Comparison of ENCODE assay signal across 10 cellular contexts in genomic region chr12:53063708-53064612, GRCh38. TPM values are rescaled to one million over a fixed set of nuclear protein-coding genes. Genes with fewer than 3 reads are reported as not detected.
A peak's percentile ranks its signal among the peaks of the same experiment; 100 is the strongest.
DNase-seq lines count a peak whose midpoint lies in the region; ATAC-seq and TF ChIP-seq lines count a peak whose summit lies in the region.
"Had no signal": no experiment of that assay in that cellular context is flagged by ENCODE, and none has a peak within 500 bp of the region (broad histone marks: within the 10 kb centered on the region; RNA-seq: fewer than 3 reads in every experiment).

No MANE protein-coding gene starts in this region.

- intact Hi-C loops in ascending aorta (cut with DNase I) (loop anchor here (2.0 kb wide), 1 partner anchor 133 kb away; no protein-coding TSS in a partner anchor), right cardiac atrium (cut with DNase I) (loop anchor here in 3 of 4 donors (2.0 to 10.0 kb wide), 2 partner anchors 35 to 131 kb away; no protein-coding TSS in a partner anchor)

- H3K4me3 Mint-ChIP-seq in HFFc6 = no peak overlapping the region

- 47% methylated on average over 13 of the region's 13 CpGs for WGBS in right cardiac atrium

- no peaks in the 10 kb centered on the region for H3K9me3 ChIP-seq in ascending aorta
- no peaks in the 10 kb centered on the region for H3K9me3 ChIP-seq in right cardiac atrium (ENCODE audit: control insufficient read depth, low read length)
- H3K9me3 ChIP-seq in stomach smooth muscle (ENCODE audit: control insufficient read depth in 2 of 2, low read length in 2 of 2) = no peaks in the 10 kb centered on the region

- H3K27ac ChIP-seq in ascending aorta (peak overlapping the region; percentile 83 to 95), right cardiac atrium (ENCODE audit: low read length) (peak overlapping the region; percentile 68), stomach smooth muscle (ENCODE audit: low read length) (peak overlapping the region; percentile 24)
- H3K27ac ChIP-seq: foreskin keratinocyte had no signal

- DNase-seq in HFFc6 = no peak
- peak; percentile 73 to 93 for DNase-seq in ascending aorta (ENCODE audit: low spot score in 2 of 2)
- DNase-seq in right cardiac atrium = peak; percentile 74 to 86 (median 82)
- no peak for DNase-seq in SKM-1 (lab: John Stamatoyannopoulos, UW; ENCODE audit: unreplicated experiment)
- DNase-seq: foreskin keratinocyte; stimulated activated CD8-positive, alpha-beta memory T cell treated with anti-CD3 and anti-CD28 coated beads, Interleukin-4, amount 100 ng/mL, for 48 hours had no signal

- TF ChIP-seq CTCF in HFFc6 (IDR thresholded peaks at IDR 0.05) = peak; percentile 31; the same call in 1 of the 2 replicates
- TF ChIP-seq CTCF in ascending aorta (IDR thresholded peaks at IDR 0.05) = peak in 1 of 3 experiments; percentile 27

- no peak overlapping the region for H3K9ac ChIP-seq in stomach smooth muscle (ENCODE audit: low read length in 2 of 2)

- peaks cover 61% of the 10 kb centered on the region for H3K4me1 Mint-ChIP-seq in HFFc6 (ENCODE audit: low read depth)

- no peaks in the 10 kb centered on the region; the same call in 1 of the 2 replicates for H3K36me3 Mint-ChIP-seq in HFFc6 (ENCODE audit: low read depth)

- ATAC-seq in right cardiac atrium (peak; percentile 38 to 41), HG03175 (IDR thresholded peaks at IDR 0.05; ENCODE audit: unreplicated experiment) (no peak), HG02763 (IDR thresholded peaks at IDR 0.05; ENCODE audit: unreplicated experiment) (no peak), GM21423 (IDR thresholded peaks at IDR 0.05; ENCODE audit: unreplicated experiment) (no peak)
- ATAC-seq: foreskin keratinocyte had no signal

- H3K36me3 ChIP-seq in ascending aorta = peaks cover 64 to 82% of the 10 kb centered on the region in 2 donors
- H3K36me3 ChIP-seq in stomach smooth muscle (ENCODE audit: control insufficient read depth in 2 of 2, insufficient read depth in 2 of 2, low read length in 2 of 2) = peaks cover 30 to 50% of the 10 kb centered on the region in 2 donors

- H3K27ac Mint-ChIP-seq in HFFc6 = peak overlapping the region; percentile 74

- no peaks in the 10 kb centered on the region for H3K9me3 Mint-ChIP-seq in HFFc6

- H3K4me1 ChIP-seq in ascending aorta (peaks cover 16 to 52% of the 10 kb centered on the region in 2 donors), right cardiac atrium (ENCODE audit: control insufficient read depth, insufficient read depth, low read length) (peaks cover 6% of the 10 kb centered on the region), stomach smooth muscle (ENCODE audit: control insufficient read depth, insufficient read depth, low read length) (peaks cover 66% of the 10 kb centered on the region)

- H3K27me3 ChIP-seq in ascending aorta = no peaks in the 10 kb centered on the region
- H3K27me3 ChIP-seq in right cardiac atrium (ENCODE audit: control insufficient read depth, insufficient read depth) = no peaks in the 10 kb centered on the region
- no peaks in the 10 kb centered on the region for H3K27me3 ChIP-seq in stomach smooth muscle (ENCODE audit: control insufficient read depth in 1 of 2, insufficient read depth in 2 of 2, low read length in 2 of 2)
- H3K27me3 ChIP-seq: foreskin keratinocyte had no signal

- H3K4me3 ChIP-seq in ascending aorta (no peak overlapping the region), right cardiac atrium (ENCODE audit: low read length) (no peak overlapping the region), stomach smooth muscle (ENCODE audit: low read length in 2 of 2) (no peak overlapping the region)

- H3K27me3 Mint-ChIP-seq in HFFc6 (ENCODE audit: insufficient read depth) = peaks cover 35% of the 10 kb centered on the region

RNA-seq across cellular contexts. Expression of gene TNS2, which starts 14.1 kb away (rescaled TPM):
- 10 to 100 TPM; 44.3 to 69.2 (median 58.9) TPM for total RNA-seq in HFFc6 (2021; fragmentation: NEBNext Ultra II Directional; extraction: Animal tissue kit (Norgen Biotek cat#: 25700))
- total RNA-seq in ascending aorta (608 TPM), right cardiac atrium (100 to 1,000 TPM; 104 to 145 (median 116) TPM)
- 155 TPM for polyA plus RNA-seq in right cardiac atrium

RNA-seq across cellular contexts. Expression of gene SPRYD3, which starts 15.2 kb away (rescaled TPM):
- total RNA-seq in HFFc6 (2021; fragmentation: NEBNext Ultra II Directional; extraction: Animal tissue kit (Norgen Biotek cat#: 25700)) = 10 to 100 TPM; 50.5 to 59.4 (median 54.9) TPM
- total RNA-seq in ascending aorta (48.6 TPM), right cardiac atrium (10 to 100 TPM; 40.8 to 59.6 (median 47.1) TPM)
- polyA plus RNA-seq in right cardiac atrium = 29.4 TPM

RNA-seq across cellular contexts. Expression of gene IGFBP6, which starts 33.5 kb away (rescaled TPM):
- total RNA-seq in HFFc6 (2021; fragmentation: NEBNext Ultra II Directional; extraction: Animal tissue kit (Norgen Biotek cat#: 25700)) = 100 to 1,000 TPM; 317 to 444 (median 430) TPM
- total RNA-seq in ascending aorta (1,664 TPM), right cardiac atrium (100 to 1,000 TPM in 3 of 4 donors, 10 to 100 TPM in 1; 49.7 to 178 (median 146) TPM)
- 130 TPM for polyA plus RNA-seq in right cardiac atrium

RNA-seq across cellular contexts. Expression of gene SOAT2, which starts 39.3 kb away (rescaled TPM):
- under 1 TPM; 0.12 to 0.34 (median 0.18) TPM for total RNA-seq in HFFc6 (2021; fragmentation: NEBNext Ultra II Directional; extraction: Animal tissue kit (Norgen Biotek cat#: 25700))
- total RNA-seq in ascending aorta (not detected), right cardiac atrium (under 1 TPM in 2 of 4 donors, not detected in 2; 0.17 to 0.18 TPM)
- 0.07 TPM for polyA plus RNA-seq in right cardiac atrium
- total RNA-seq: foreskin keratinocyte had no signal
- polyA plus RNA-seq: foreskin keratinocyte had no signal

RNA-seq across cellular contexts. Expression of gene EIF4B, which starts 57.7 kb away (rescaled TPM):
- 100 to 1,000 TPM; 376 to 437 (median 392) TPM for total RNA-seq in HFFc6 (2021; fragmentation: NEBNext Ultra II Directional; extraction: Animal tissue kit (Norgen Biotek cat#: 25700))
- total RNA-seq in ascending aorta (181 TPM), right cardiac atrium (100 to 1,000 TPM; 391 to 552 (median 433) TPM)
- polyA plus RNA-seq in right cardiac atrium = 65.5 TPM

Comparison
In these comparisons a context has a peak if more than half of its experiments do, and no peak if none do; other contexts are left out.
1. DNase-seq: peak in ascending aorta (2 of 2) and right cardiac atrium (3 of 3); none in HFFc6 (single experiment) and SKM-1 (single experiment).
2. H3K27ac ChIP-seq: peak in every context shown above with its lines; median percentile 89 in ascending aorta; 68 in right cardiac atrium; 24 in stomach smooth muscle.
3. ATAC-seq: peak in right cardiac atrium (2 of 2); none in HG03175 (single experiment), HG02763 (single experiment) and GM21423 (single experiment).